In genomic region chr1:90963236-90963635, GRCh38 we compare ENCODE assay signal across 22 cellular contexts. TPM values are rescaled to one million over a fixed set of nuclear protein-coding genes. Genes with fewer than 3 reads are reported as not detected.
A peak's percentile ranks its signal among the peaks of the same experiment; 100 is the strongest.
DNase-seq lines count a peak whose midpoint lies in the region; ATAC-seq, FAIRE-seq and TF ChIP-seq lines count a peak whose summit lies in the region.
"Had no signal": no experiment of that assay in that cellular context is flagged by ENCODE, and none has a peak within 500 bp of the region (broad histone marks: within the 10 kb centered on the region; RNA-seq: fewer than 3 reads in every experiment).

No MANE protein-coding gene starts in this region.

- DNase-seq in A549 (ENCODE audit: low read depth in 1 of 2, low spot score in 1 of 2) (no peak), Calu3 (no peak), astrocyte (ENCODE audit: low read depth) (no peak), psoas muscle (no peak), NCI-H2029 treated with DMSO at 0.1 percent for 48 hours (lab: John Stamatoyannopoulos, UW) (no peak), prostate gland (ENCODE audit: low spot score) (no peak)
- DNase-seq: Caco-2; CD4-positive, CD25-positive, alpha-beta regulatory T cell; CD8-positive, alpha-beta T cell; DMS 273 treated with DMSO at 0.1 percent for 48 hours; DMS79 treated with DMSO at 0.1 percent for 48 hours; GF-D8; GM23248; H9 had no signal

- intact Hi-C loops in Calu3 (cut with micrococcal nuclease; ENCODE audit: unreplicated experiment): loop anchor here (10.0 kb wide), 2 partner anchors 202 to 348 kb away; no protein-coding TSS in a partner anchor
- intact Hi-C loops in psoas muscle (cut with DNase I): loop anchor here (5.0 to 10.0 kb wide), 2 partner anchors 241 to 248 kb away; partner anchors contain the start of gene BARHL2 (in 1 of the 2)
- intact Hi-C loops in prostate gland (cut with DNase I): no loop called here

- no peak overlapping the region for H3K4me3 Mint-ChIP-seq in Calu3 (ENCODE audit: low read depth, unreplicated experiment)
- H3K4me3 Mint-ChIP-seq in astrocyte (ENCODE audit: unreplicated experiment): no peak overlapping the region
- H3K4me3 Mint-ChIP-seq: B cell; CD4-positive, CD25-positive, alpha-beta regulatory T cell; CD8-positive, alpha-beta T cell; H9 had no signal

- H3K9me3 Mint-ChIP-seq in Calu3 (ENCODE audit: low read depth, unreplicated experiment): no peaks in the 10 kb centered on the region
- no peaks in the 10 kb centered on the region for H3K9me3 Mint-ChIP-seq in astrocyte (ENCODE audit: unreplicated experiment)
- H3K9me3 Mint-ChIP-seq: H9 had no signal

- H3K27ac ChIP-seq in A549: no peak overlapping the region
- no peak overlapping the region for H3K27ac ChIP-seq in astrocyte (ENCODE audit: low read depth, low read length)
- H3K27ac ChIP-seq in psoas muscle: no peak overlapping the region
- no peak overlapping the region for H3K27ac ChIP-seq in prostate gland
- H3K27ac ChIP-seq: BLaER1, C4-2B, GM23248 had no signal

- H3K4me1 ChIP-seq in A549 (peaks cover 21% of the 10 kb centered on the region), astrocyte (ENCODE audit: insufficient read depth, low read length) (peaks cover 2% of the 10 kb centered on the region), psoas muscle (peaks cover 44% of the 10 kb centered on the region), prostate gland (replicated peaks) (no peaks in the 10 kb centered on the region)
- H3K4me1 ChIP-seq: BLaER1 had no signal

- FAIRE-seq in A549 (lab: Jason Lieb, UNC) (no peak), astrocyte (lab: Jason Lieb, UNC) (peak; percentile 23)
- FAIRE-seq: D721Med, GM12891, GM19239, H1 had no signal

- H3K79me2 ChIP-seq in astrocyte (ENCODE audit: insufficient read depth, low read length): peaks cover 75% of the 10 kb centered on the region

- H3K4me2 ChIP-seq in A549: peak overlapping the region; percentile 53; the same call in 2 of the 3 replicates
- no peak overlapping the region for H3K4me2 ChIP-seq in astrocyte (ENCODE audit: low read length)
- H3K4me2 ChIP-seq: BLaER1 had no signal

- H3K27me3 ChIP-seq in astrocyte (ENCODE audit: insufficient read depth, low read length) (no peaks in the 10 kb centered on the region), psoas muscle (ENCODE audit: insufficient read depth in 3 of 3, low read length in 2 of 3) (no peaks in the 10 kb centered on the region), prostate gland (replicated peaks; ENCODE audit: insufficient read depth) (no peaks in the 10 kb centered on the region)
- H3K27me3 ChIP-seq: BLaER1 had no signal

- POLR2A ChIA-PET in A549 (lab: Yijun Ruan, JAX): no interaction called here

- peak overlapping the region; percentile 43 for H3K27ac Mint-ChIP-seq in Calu3 (ENCODE audit: unreplicated experiment)
- H3K27ac Mint-ChIP-seq in astrocyte (ENCODE audit: unreplicated experiment): no peak overlapping the region
- H3K27ac Mint-ChIP-seq: B cell; CD8-positive, alpha-beta T cell; H9 had no signal

- CTCF ChIA-PET in A549 (lab: Yijun Ruan, JAX) (interaction anchor here (0.6 kb wide), 1 partner anchor 24 kb away, joined by 3 read pairs; no protein-coding TSS in a partner anchor), Calu3 (lab: Charles Lee) (interaction anchor here (2.2 kb wide), 2 partner anchors 202 to 241 kb away, joined by 8 to 19 read pairs; no protein-coding TSS in a partner anchor)

- H3K27me3 Mint-ChIP-seq in Calu3 (ENCODE audit: unreplicated experiment) (no peaks in the 10 kb centered on the region), astrocyte (ENCODE audit: low read depth, unreplicated experiment) (no peaks in the 10 kb centered on the region)
- H3K27me3 Mint-ChIP-seq: B cell; CD4-positive, CD25-positive, alpha-beta regulatory T cell had no signal

- TF ChIP-seq EP300 in A549 (IDR thresholded peaks at IDR 0.05): no peak

- no peaks in the 10 kb centered on the region for H3K36me3 ChIP-seq in astrocyte (ENCODE audit: insufficient read depth, low read length)
- H3K36me3 ChIP-seq in psoas muscle (ENCODE audit: insufficient read depth in 1 of 2, low read depth in 1 of 2): no peaks in the 10 kb centered on the region
- no peaks in the 10 kb centered on the region for H3K36me3 ChIP-seq in prostate gland

- H2AFZ ChIP-seq in astrocyte (ENCODE audit: low read depth, low read length): no peak overlapping the region
- H2AFZ ChIP-seq: GM23248 had no signal

- H3K4me3 ChIP-seq in A549 (no peak overlapping the region), astrocyte (ENCODE audit: insufficient read depth, low read depth, low read length) (no peak overlapping the region), psoas muscle (no peak overlapping the region), prostate gland (no peak overlapping the region)
- H3K4me3 ChIP-seq: BLaER1, GM23248 had no signal

- WGBS in A549 (ENCODE audit: missing lambda C conversion rate): 78% methylated on average over 2 of the region's 2 CpGs
- WGBS in psoas muscle, 3 donors: 57 to 76% (median 64%) methylated on average over 2 of the region's 2 CpGs
- WGBS in prostate gland: 94% methylated on average over 2 of the region's 2 CpGs

- no peak for TF ChIP-seq CTCF in A549 (IDR thresholded peaks at IDR 0.05)
- TF ChIP-seq CTCF in Calu3 (IDR thresholded peaks at IDR 0.05; ENCODE audit: unreplicated experiment): no peak
- no peak for TF ChIP-seq CTCF in astrocyte (IDR thresholded peaks at IDR 0.05; ENCODE audit: insufficient read depth, low read depth, low read length)
- no peak for TF ChIP-seq CTCF in psoas muscle (IDR thresholded peaks at IDR 0.05)
- TF ChIP-seq CTCF in prostate gland (IDR thresholded peaks at IDR 0.05): no peak

- H3K4me1 Mint-ChIP-seq in Calu3 (ENCODE audit: low read depth, unreplicated experiment): peaks cover 47% of the 10 kb centered on the region
- peaks cover 19% of the 10 kb centered on the region for H3K4me1 Mint-ChIP-seq in astrocyte (ENCODE audit: low read depth, unreplicated experiment)

- no peak for TF ChIP-seq RAD21 in A549 (conservative IDR thresholded peaks at IDR 0.05 in 1 of 2, IDR thresholded peaks at IDR 0.05 in 1 of 2)

- ATAC-seq in A549: no peak
- ATAC-seq in psoas muscle: peak; percentile 53 to 71 (median 62)
- ATAC-seq: CD8-positive, alpha-beta T cell; HCT116 had no signal

- BruUV-seq in Calu3 (replicated peaks; lab: Mats Ljungman, UMichigan): no TSS peak

- H3K9ac ChIP-seq in astrocyte (ENCODE audit: low read length): no peak overlapping the region
- H3K9ac ChIP-seq: BLaER1, GM23248 had no signal

- H4K20me1 ChIP-seq in astrocyte (ENCODE audit: insufficient read depth, low read length): peaks cover 67% of the 10 kb centered on the region

- H3K9me3 ChIP-seq in A549 (peaks cover 4% of the 10 kb centered on the region; the same call in 2 of the 3 replicates), astrocyte (ENCODE audit: insufficient read depth, low read depth, low read length) (no peaks in the 10 kb centered on the region), psoas muscle (no peaks in the 10 kb centered on the region), prostate gland (no peaks in the 10 kb centered on the region)
- H3K9me3 ChIP-seq: Caco-2 had no signal

- TF ChIP-seq POLR2A in A549 (IDR thresholded peaks at IDR 0.05; ENCODE audit: low read length) (no peak), prostate gland (IDR thresholded peaks at IDR 0.05) (no peak)

- H3K36me3 Mint-ChIP-seq in Calu3 (ENCODE audit: insufficient read depth, unreplicated experiment) (peaks cover 11% of the 10 kb centered on the region), astrocyte (ENCODE audit: low read depth, unreplicated experiment) (peaks cover 4% of the 10 kb centered on the region)

TF ChIP-seq in A549, 52 proteins besides CTCF, POLR2A, EP300 and RAD21 (continues in another document):
- TF ChIP-seq PBX3 (IDR thresholded peaks at IDR 0.05): no peak
- TF ChIP-seq SREBF2 (IDR thresholded peaks at IDR 0.05): no peak
- no peak for TF ChIP-seq MAX (IDR thresholded peaks at IDR 0.05)
- no peak for TF ChIP-seq SMC3 (IDR thresholded peaks at IDR 0.05)
- TF ChIP-seq BHLHE40 (IDR thresholded peaks at IDR 0.05; ENCODE audit: low read depth, low read length): no peak
- TF ChIP-seq USF2 (IDR thresholded peaks at IDR 0.05): no peak
- TF ChIP-seq CBX8 (IDR thresholded peaks at IDR 0.05): no peak
- TF ChIP-seq CBX2 (IDR thresholded peaks at IDR 0.05; ENCODE audit: borderline replicate concordance, low read depth): no peak

RNA-seq across cellular contexts. Expression of gene ZNF644, which starts 58.6 kb away (rescaled TPM):
- polyA plus RNA-seq in A549 (2011; rRNA removed) (21.4 and 24.9 TPM in 2 replicates), A549 (2017; fragmentation: RNase III; extraction: RNeasy Plus Mini Kit Qiagen cat#74134 plus additional on column Dnase treatment) (14.8 to 17.1 TPM (median 16.0 TPM) in 3 replicates), psoas muscle (10 to 100 TPM; 16.3 to 24.1 (median 16.7) TPM)
- polyA plus RNA-seq in A549 (2012; cell fraction: cytosol; rRNA removed): 3.5 and 4.4 TPM in 2 replicates
- 2.9 and 5.3 TPM in 2 replicates for polyA plus RNA-seq in A549 (2012; cell fraction: nucleus; rRNA removed)
- polyA minus RNA-seq in A549 (2011; rRNA and poly(A)+ RNA removed): 31.5 and 32.7 TPM in 2 replicates
- total RNA-seq in Calu3 (2022) (69.4 and 76.0 TPM in 2 replicates), astrocyte (65.5 and 76.5 TPM in 2 replicates), psoas muscle (10 to 100 TPM; 27.5 to 35.6 (median 34.1) TPM), prostate gland (10 to 100 TPM; 36.3 to 54.3 TPM)

Comparison
In these comparisons a context has a peak if more than half of its experiments do, and no peak if none do; other contexts are left out.
1. ATAC-seq: peak in psoas muscle (4 of 4); none in A549 (0 of 2).